2 cellular contexts compared by ENCODE assay signal in the genomic region with DNA sequence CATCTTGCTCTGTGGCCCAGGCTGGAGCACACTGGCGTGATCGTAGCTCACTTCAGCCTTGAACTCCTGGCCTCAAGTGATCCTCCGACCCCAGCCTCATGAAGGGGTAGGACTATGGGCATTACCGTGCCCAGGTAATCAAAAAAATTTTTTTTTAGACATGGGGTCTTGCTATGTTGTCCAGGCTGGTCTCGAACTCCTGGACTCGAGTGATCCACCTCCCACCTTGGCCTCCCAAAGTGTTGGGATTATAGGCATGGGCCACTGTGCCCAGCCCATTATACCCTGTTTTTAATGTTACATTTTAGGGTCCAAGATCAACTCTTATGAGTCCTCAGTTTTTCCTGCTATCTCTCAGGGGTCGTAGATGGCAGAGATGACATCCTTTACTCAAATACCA.
A peak's percentile ranks its signal among the peaks of the same experiment; 100 is the strongest.
TF ChIP-seq lines count a peak whose summit lies in the region.

No MANE protein-coding gene starts in this region.

TF ChIP-seq in HEK293, 187 proteins besides CTCF, POLR2A, EP300 and RAD21:
- peak; percentile 83 for TF ChIP-seq ZNF121 (tag by site-specific recombination; IDR thresholded peaks at IDR 0.05)
- TF ChIP-seq ZNF624 (tag by site-specific recombination; IDR thresholded peaks at IDR 0.05): no peak

TF ChIP-seq in K562, 482 proteins besides CTCF, POLR2A, EP300 and RAD21:
- TF ChIP-seq, protein P1, sequence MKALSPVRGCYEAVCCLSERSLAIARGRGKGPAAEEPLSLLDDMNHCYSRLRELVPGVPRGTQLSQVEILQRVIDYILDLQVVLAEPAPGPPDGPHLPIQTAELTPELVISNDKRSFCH (CRISPR knock-in tag; IDR thresholded peaks at IDR 0.05): no peak
- TF ChIP-seq, protein P1 (tag; IDR thresholded peaks at IDR 0.05): no peak
- peak; percentile 84 for TF ChIP-seq ZNF121 (CRISPR knock-in tag; conservative IDR thresholded peaks at IDR 0.05)
